ENCODE assay signal across 8 cellular contexts in genomic region chr4:88158360-88159136, GRCh38. TPM values are rescaled to one million over a fixed set of nuclear protein-coding genes. Genes with fewer than 3 reads are reported as not detected.
DNase-seq lines count a peak whose midpoint lies in the region; ATAC-seq and TF ChIP-seq lines count a peak whose summit lies in the region.

TSS of gene ABCG2 (minus strand) at chr4:88158639. CDS start at chr4:88139995, 18,644 bp downstream.

- no peaks in the 10 kb centered on the region for H4K20me1 ChIP-seq in PC-3 (ENCODE audit: low read length)

- WGBS in HUES64 = under 1% methylated on average over 67 of the region's 71 CpGs

- H3K27ac ChIP-seq in CD4-positive, alpha-beta T cell (ENCODE audit: low read depth, low read length) = no peak within 1 kb of the TSS
- H3K27ac ChIP-seq in HUES64 (ENCODE audit: low read depth, low read length) (peak within 1 kb of the TSS; percentile 70), PC-3 (ENCODE audit: low read length) (no peak within 1 kb of the TSS)

- H3K4me1 ChIP-seq in HUES64 (ENCODE audit: insufficient read depth, low read length) = peaks cover 29% of the 10 kb centered on the region
- peaks cover 5% of the 10 kb centered on the region for H3K4me1 ChIP-seq in endocrine pancreas (ENCODE audit: control insufficient read depth, insufficient read depth, low read length)
- H3K4me1 ChIP-seq in PC-3 (ENCODE audit: insufficient read depth, low read length) = no peaks in the 10 kb centered on the region

- H3K9me2 ChIP-seq in PC-3 (replicated peaks; ENCODE audit: low read length) = no peaks in the 10 kb centered on the region

- no peaks in the 10 kb centered on the region for H3K79me2 ChIP-seq in PC-3 (ENCODE audit: low read length)

- H3K27ac Mint-ChIP-seq in CD4-positive, alpha-beta T cell = no peak within 1 kb of the TSS

- H3K36me3 ChIP-seq in HUES64 (ENCODE audit: insufficient read depth, low read length) = no peaks in the 10 kb centered on the region
- no peaks in the 10 kb centered on the region for H3K36me3 ChIP-seq in endocrine pancreas (ENCODE audit: control insufficient read depth, insufficient read depth, low read length)
- H3K36me3 ChIP-seq in PC-3 (ENCODE audit: low read depth, low read length) = no peaks in the 10 kb centered on the region

- POLR2A ChIA-PET in CD4-positive, alpha-beta T cell (lab: Charles Lee) = no interaction called here
- POLR2A ChIA-PET in PC-3 (lab: Charles Lee; ENCODE audit: unreplicated experiment) = no interaction called here

- H3K36me3 Mint-ChIP-seq in CD4-positive, alpha-beta T cell (ENCODE audit: low read depth) = no peaks in the 10 kb centered on the region

- H3K4me3 Mint-ChIP-seq in CD4-positive, alpha-beta T cell = peak within 1 kb of the TSS; percentile 78

- no peak for TF ChIP-seq CTCF in CD4-positive, alpha-beta T cell (IDR thresholded peaks at IDR 0.05)
- TF ChIP-seq CTCF in PC-3 (conservative IDR thresholded peaks at IDR 0.05; ENCODE audit: low read depth, low read length) = no peak

- H3K4me1 Mint-ChIP-seq in CD4-positive, alpha-beta T cell (ENCODE audit: low read depth) = peaks cover 16% of the 10 kb centered on the region

- H3K27me3 ChIP-seq in CD4-positive, alpha-beta T cell (ENCODE audit: control insufficient read depth, insufficient read depth, low read length) = no peaks in the 10 kb centered on the region
- peaks cover 26% of the 10 kb centered on the region for H3K27me3 ChIP-seq in HUES64 (ENCODE audit: insufficient read depth, low read length)
- H3K27me3 ChIP-seq in endocrine pancreas (ENCODE audit: control insufficient read depth, insufficient read depth, low read length) = no peaks in the 10 kb centered on the region
- no peaks in the 10 kb centered on the region for H3K27me3 ChIP-seq in PC-3 (ENCODE audit: low read length)

- peak; percentile 43 for ATAC-seq in CD4-positive, alpha-beta T cell (ENCODE audit: poor library complexity)
- ATAC-seq in GM19463 (IDR thresholded peaks at IDR 0.05; ENCODE audit: unreplicated experiment) = peak; percentile 68
- ATAC-seq in PC-3 = no peak

- H3K27me3 Mint-ChIP-seq in CD4-positive, alpha-beta T cell = peaks cover 14% of the 10 kb centered on the region

- peak in 6 of 10 experiments; percentile 2 to 34 (median 4) for DNase-seq in CD4-positive, alpha-beta T cell
- DNase-seq in activated CD4-positive, alpha-beta T cell treated with anti-CD3 and anti-CD28 coated beads, Interleukin-2, amount 50 U/mL, for 1 hour = peak; percentile 9
- peak; percentile 1 for DNase-seq in midbrain (lab: John Stamatoyannopoulos, UW)
- DNase-seq in stimulated activated CD8-positive, alpha-beta memory T cell treated with anti-CD3 and anti-CD28 coated beads, Interleukin-7, amount 100 ng/mL, for 24 hours (ENCODE audit: low read depth) = peak; percentile 8
- DNase-seq in PC-3 = no peak

- no TSS peak for BruUV-seq in PC-3 (replicated peaks; lab: Mats Ljungman, UMichigan)

- no peaks in the 10 kb centered on the region for H3F3A ChIP-seq in PC-3 (ENCODE audit: low read length, unreplicated experiment)

- H3K9me3 ChIP-seq in CD4-positive, alpha-beta T cell (ENCODE audit: control insufficient read depth, low read length) = no peaks in the 10 kb centered on the region
- H3K9me3 ChIP-seq in HUES64 (ENCODE audit: insufficient read depth, low read depth, low read length) (no peaks in the 10 kb centered on the region), endocrine pancreas (ENCODE audit: control insufficient read depth, low read length) (no peaks in the 10 kb centered on the region), PC-3 (ENCODE audit: low read length) (no peaks in the 10 kb centered on the region)

- peak within 1 kb of the TSS; percentile 54 for H3K9ac ChIP-seq in HUES64 (ENCODE audit: low read depth, low read length)
- peak within 1 kb of the TSS; percentile 30 for H3K9ac ChIP-seq in endocrine pancreas (ENCODE audit: control insufficient read depth, insufficient read depth, low read length)
- H3K9ac ChIP-seq in PC-3 (ENCODE audit: low read length) = no peak within 1 kb of the TSS

- H3K4me2 ChIP-seq in PC-3 (ENCODE audit: low read length) = no peak within 1 kb of the TSS

- H3K4me3 ChIP-seq in HUES64 (ENCODE audit: low read length) (peak within 1 kb of the TSS; percentile 62), endocrine pancreas (ENCODE audit: control insufficient read depth, insufficient read depth, low read length) (peak within 1 kb of the TSS; percentile 78), PC-3 (ENCODE audit: low read length) (no peak within 1 kb of the TSS)

- no peak within 1 kb of the TSS for H2AFZ ChIP-seq in PC-3 (ENCODE audit: low read length)

- CTCF ChIA-PET in CD4-positive, alpha-beta T cell (lab: Charles Lee) = no interaction called here
- CTCF ChIA-PET in PC-3 (lab: Charles Lee) = no interaction called here

- no peaks in the 10 kb centered on the region for H3K9me3 Mint-ChIP-seq in CD4-positive, alpha-beta T cell

- intact Hi-C loops in CD4-positive, alpha-beta T cell (cut with DNase I, micrococcal nuclease) = no loop called here
- intact Hi-C loops in PC-3 (cut with micrococcal nuclease) = no loop called here

RNA-seq across cellular contexts. Expression of gene ABCG2, which starts in this region (rescaled TPM):
- total RNA-seq in CD4-positive, alpha-beta T cell = not detected
- polyA plus RNA-seq in HUES64 (2013, experiment 1 of 2) = 2.7 TPM
- 2.5 TPM for polyA plus RNA-seq in HUES64 (2013, experiment 2 of 2)
- not detected in 2 replicates for total RNA-seq in PC-3 (2014; rRNA removed)

Comparison
In these comparisons a context has a peak if more than half of its experiments do, and no peak if none do; other contexts are left out.
1. Peak in DNase-seq and ATAC-seq in CD4-positive, alpha-beta T cell; RNA of the gene not detected or under 1 TPM.